In the genomic region with DNA sequence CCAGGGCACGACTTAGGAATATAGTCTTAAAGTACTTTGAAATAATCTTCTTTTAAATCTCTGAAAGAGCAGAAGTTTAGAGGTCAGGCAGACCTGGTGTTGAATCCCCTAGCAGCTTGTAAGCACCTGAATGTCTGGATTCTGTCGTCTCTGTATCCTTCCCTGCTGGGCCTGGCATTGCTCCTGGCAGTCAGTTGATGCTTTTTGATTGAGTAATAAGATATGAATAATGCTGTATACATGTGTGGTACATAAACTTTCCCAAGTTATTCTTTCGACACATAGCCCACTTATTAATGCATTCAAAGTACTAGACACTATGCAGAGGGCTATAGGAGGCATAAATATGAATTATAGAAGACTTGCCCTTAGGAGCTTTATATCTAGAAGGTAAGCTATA, we compare ENCODE assay signal across 16 cellular contexts. TPM values are rescaled to one million over a fixed set of nuclear protein-coding genes. Genes with fewer than 3 reads are reported as not detected.
DNase-seq lines count a peak whose midpoint lies in the region; ATAC-seq and TF ChIP-seq lines count a peak whose summit lies in the region.
"Had no signal": no experiment of that assay in that cellular context is flagged by ENCODE, and none has a peak within 500 bp of the region (broad histone marks: within the 10 kb centered on the region; RNA-seq: fewer than 3 reads in every experiment).

No MANE protein-coding gene starts in this region.

- peaks cover 91% of the 10 kb centered on the region for H3K4me1 Mint-ChIP-seq in activated CD8-positive, alpha-beta T cell treated with anti-CD3 and anti-CD28 coated beads, Interleukin-2, amount 10 ng/mL, durations not matched to agents 7 days and 5 days (ENCODE audit: low read depth)
- H3K4me1 Mint-ChIP-seq: CD14-positive monocyte, neural crest cell had no signal

- CTCF ChIA-PET in activated CD8-positive, alpha-beta T cell treated with anti-CD3 and anti-CD28 coated beads, Interleukin-2, amount 10 ng/mL, durations not matched to agents 7 days and 5 days (lab: Charles Lee) = interaction anchor here (0.8 to 3.1 kb wide), 11 partner anchors 8 to 40 kb away, joined by 3 to 13 read pairs (median 3); no protein-coding TSS in a partner anchor

- H3K36me3 ChIP-seq in ACC112 (ENCODE audit: insufficient read depth, low read length) (peaks cover under 1% of the 10 kb centered on the region; the same call in 1 of the 2 replicates), esophagus squamous epithelium (peaks cover 0 to 40% (median 0%) of the 10 kb centered on the region in 3 donors)

- TF ChIP-seq CTCF in esophagus squamous epithelium (IDR thresholded peaks at IDR 0.05) = no peak

- no peaks in the 10 kb centered on the region for H3K9me3 Mint-ChIP-seq in activated CD8-positive, alpha-beta T cell treated with anti-CD3 and anti-CD28 coated beads, Interleukin-2, amount 10 ng/mL, durations not matched to agents 7 days and 5 days (ENCODE audit: insufficient read depth)
- H3K9me3 Mint-ChIP-seq: CD14-positive monocyte, neural crest cell had no signal

- peak overlapping the region; percentile 51 for H3K27ac Mint-ChIP-seq in activated CD8-positive, alpha-beta T cell treated with anti-CD3 and anti-CD28 coated beads, Interleukin-2, amount 10 ng/mL, durations not matched to agents 7 days and 5 days

- H3K27me3 ChIP-seq in ACC112 (ENCODE audit: insufficient read depth, low read length) (no peaks in the 10 kb centered on the region), esophagus squamous epithelium (no peaks in the 10 kb centered on the region)
- H3K27me3 ChIP-seq: dorsolateral prefrontal cortex, right lobe of liver had no signal

- TF ChIP-seq POLR2A in esophagus squamous epithelium (IDR thresholded peaks at IDR 0.05) = no peak

- peaks cover 15% of the 10 kb centered on the region for H3K4me1 ChIP-seq in ACC112 (ENCODE audit: control insufficient read depth, insufficient read depth, low read length, unreplicated experiment)
- peaks cover 0 to 25% (median 0%) of the 10 kb centered on the region in 3 donors for H3K4me1 ChIP-seq in esophagus squamous epithelium
- H3K4me1 ChIP-seq: right lobe of liver had no signal

- WGBS in esophagus squamous epithelium, 2 donors = 40 to 62% methylated on average over 3 of the region's 3 CpGs

- H3K27ac ChIP-seq in ACC112 (ENCODE audit: low read depth, low read length) (peak overlapping the region; percentile 7; the same call in 1 of the 2 replicates), esophagus squamous epithelium (no peak overlapping the region)
- H3K27ac ChIP-seq: dorsolateral prefrontal cortex, right lobe of liver, SK-N-MC had no signal

- no peaks in the 10 kb centered on the region for H3K79me2 ChIP-seq in ACC112 (ENCODE audit: control insufficient read depth, insufficient read depth, low read length, unreplicated experiment)

- intact Hi-C loops in esophagus squamous epithelium (cut with DNase I) = no loop called here

- ATAC-seq in activated CD8-positive, alpha-beta T cell treated with anti-CD3 and anti-CD28 coated beads, Interleukin-2, amount 10 ng/mL, durations not matched to agents 7 days and 5 days = no peak
- no peak for ATAC-seq in HG02840 (IDR thresholded peaks at IDR 0.05; ENCODE audit: low FRiP score, unreplicated experiment)
- no peak for ATAC-seq in HG03175 (IDR thresholded peaks at IDR 0.05; ENCODE audit: unreplicated experiment)
- ATAC-seq: right lobe of liver had no signal

- H3K4me3 Mint-ChIP-seq in activated CD8-positive, alpha-beta T cell treated with anti-CD3 and anti-CD28 coated beads, Interleukin-2, amount 10 ng/mL, durations not matched to agents 7 days and 5 days = no peak overlapping the region
- H3K4me3 Mint-ChIP-seq: CD14-positive monocyte, neural crest cell had no signal

- no peaks in the 10 kb centered on the region for H3K27me3 Mint-ChIP-seq in activated CD8-positive, alpha-beta T cell treated with anti-CD3 and anti-CD28 coated beads, Interleukin-2, amount 10 ng/mL, durations not matched to agents 7 days and 5 days (ENCODE audit: low read depth)

- peaks cover 88% of the 10 kb centered on the region for H3K36me3 Mint-ChIP-seq in activated CD8-positive, alpha-beta T cell treated with anti-CD3 and anti-CD28 coated beads, Interleukin-2, amount 10 ng/mL, durations not matched to agents 7 days and 5 days (ENCODE audit: low read depth)

- H3K4me3 ChIP-seq in ACC112 (ENCODE audit: low read depth, low read length) (no peak overlapping the region), esophagus squamous epithelium (no peak overlapping the region)
- H3K4me3 ChIP-seq: dorsolateral prefrontal cortex, right lobe of liver, SK-N-MC had no signal

- POLR2A ChIA-PET in activated CD8-positive, alpha-beta T cell treated with anti-CD3 and anti-CD28 coated beads, Interleukin-2, amount 10 ng/mL, durations not matched to agents 7 days and 5 days (lab: Charles Lee) = interaction anchor here (1.2 to 5.2 kb wide), 2 partner anchors 8 to 16 kb away, joined by 3 to 33 read pairs; no protein-coding TSS in a partner anchor

- H3K9me3 ChIP-seq in esophagus squamous epithelium = no peaks in the 10 kb centered on the region
- H3K9me3 ChIP-seq: right lobe of liver had no signal

- peak; percentile 68 for DNase-seq in EL
- DNase-seq in activated CD8-positive, alpha-beta T cell treated with anti-CD3 and anti-CD28 coated beads, Interleukin-2, amount 10 ng/mL, durations not matched to agents 7 days and 5 days = no peak
- DNase-seq in fibroblast of gingiva (ENCODE audit: low read depth) = peak; percentile 66
- DNase-seq in esophagus squamous epithelium (lab: John Stamatoyannopoulos, UW) = no peak
- no peak for DNase-seq in stimulated activated CD4-positive, alpha-beta T cell treated with anti-CD3 and anti-CD28 coated beads, Interleukin-1b, Interleukin-23, amount 100 ng/mL, for 48 hours
- DNase-seq: activated CD4-positive, CD25-positive, alpha-beta regulatory T cell; dorsolateral prefrontal cortex; GF-D8; KG1 had no signal

- no peak overlapping the region for H2AFZ ChIP-seq in ACC112 (ENCODE audit: low read length, unreplicated experiment)

RNA-seq across cellular contexts. Expression of a gene that starts 31.4 kb away (rescaled TPM):
- 100 to 1,000 TPM; 863 to 926 TPM for total RNA-seq in activated CD8-positive, alpha-beta T cell treated with anti-CD3 and anti-CD28 coated beads, Interleukin-2, amount 10 ng/mL, durations not matched to agents 7 days and 5 days
- 10 to 100 TPM; 20.0 to 61.2 (median 25.8) TPM for total RNA-seq in esophagus squamous epithelium

Comparison
In these comparisons a context has a peak if more than half of its experiments do, and no peak if none do; other contexts are left out.
1. DNase-seq: peak in EL (single experiment) and fibroblast of gingiva (single experiment); none in activated CD8-positive, alpha-beta T cell treated with anti-CD3 and anti-CD28 coated beads, Interleukin-2, amount 10 ng/mL, durations not matched to agents 7 days and 5 days (single experiment), esophagus squamous epithelium (single experiment) and stimulated activated CD4-positive, alpha-beta T cell treated with anti-CD3 and anti-CD28 coated beads, Interleukin-1b, Interleukin-23, amount 100 ng/mL, for 48 hours (single experiment).
2. RNA of a gene that starts 31.4 kb away (total RNA-seq): 863 to 926 TPM in activated CD8-positive, alpha-beta T cell treated with anti-CD3 and anti-CD28 coated beads, Interleukin-2, amount 10 ng/mL, durations not matched to agents 7 days and 5 days; 20.0 to 61.2 TPM in esophagus squamous epithelium; every median in the first group is over 10 times any median in the second.